1 cellular context compared by ENCODE assay signal in the genomic region with DNA sequence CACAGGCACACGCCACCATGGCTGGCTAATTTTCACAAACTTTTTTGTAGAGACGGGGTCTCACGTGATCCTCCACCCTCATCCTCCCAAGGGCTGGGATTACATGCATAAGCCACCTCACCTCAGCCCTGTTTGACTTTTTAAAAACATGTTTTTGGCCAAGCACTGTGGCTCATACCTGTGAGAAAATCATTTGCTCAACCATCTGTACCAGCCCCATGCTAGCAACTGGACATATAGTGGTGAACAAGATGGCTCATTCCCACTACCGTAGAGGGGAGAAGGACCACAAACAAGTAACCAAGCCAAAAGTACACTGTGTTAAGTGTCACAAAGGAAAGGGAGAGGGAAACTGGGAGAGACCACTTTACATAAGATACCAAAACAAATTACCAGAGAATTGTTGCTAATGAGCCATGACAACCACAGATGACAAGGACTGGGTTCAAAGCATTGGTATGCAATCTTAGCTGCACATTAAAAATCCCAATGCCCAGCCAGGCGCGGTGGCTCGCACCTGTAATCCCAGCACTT.
TF ChIP-seq lines count a peak whose summit lies in the region.

No MANE protein-coding gene starts in this region.

TF ChIP-seq in K562, 482 proteins besides CTCF, POLR2A, EP300 and RAD21:
- no peak for TF ChIP-seq ZNF449 (CRISPR knock-in tag; IDR thresholded peaks at IDR 0.05)
- TF ChIP-seq PHF21A (IDR thresholded peaks at IDR 0.05; ENCODE audit: borderline replicate concordance, low read depth) = no peak
- no peak for TF ChIP-seq PBX2 (CRISPR knock-in tag; IDR thresholded peaks at IDR 0.05; ENCODE audit: low read depth)
- no peak for TF ChIP-seq PBX2 (tag; conservative IDR thresholded peaks at IDR 0.05; ENCODE audit: low read depth)
- no peak for TF ChIP-seq THAP12 (CRISPR knock-in tag; IDR thresholded peaks at IDR 0.05)
- no peak for TF ChIP-seq ETV5 (CRISPR knock-in tag; IDR thresholded peaks at IDR 0.05; ENCODE audit: low read depth)
- TF ChIP-seq ZNF668 (CRISPR knock-in tag; IDR thresholded peaks at IDR 0.05) = no peak
- no peak for TF ChIP-seq ZNF12 (CRISPR knock-in tag; IDR thresholded peaks at IDR 0.05)
- TF ChIP-seq ZBTB7A (IDR thresholded peaks at IDR 0.05; ENCODE audit: borderline replicate concordance, control insufficient read depth, low read depth, low read length) = no peak
- TF ChIP-seq TEAD1 (CRISPR knock-in tag; IDR thresholded peaks at IDR 0.05) = no peak
- no peak for TF ChIP-seq IRF9 (tag; IDR thresholded peaks at IDR 0.05)
- TF ChIP-seq CXXC5 (CRISPR knock-in tag; IDR thresholded peaks at IDR 0.05) = no peak
- no peak for TF ChIP-seq FOXA1 (IDR thresholded peaks at IDR 0.05; ENCODE audit: borderline replicate concordance)
- TF ChIP-seq ARID4B (CRISPR knock-in tag; IDR thresholded peaks at IDR 0.05) = no peak
- TF ChIP-seq NR3C1 (CRISPR knock-in tag; IDR thresholded peaks at IDR 0.05) = no peak
- TF ChIP-seq SIX5 (IDR thresholded peaks at IDR 0.05; ENCODE audit: borderline replicate concordance in 1 of 2, insufficient read depth in 1 of 2, low read depth in 1 of 2, low read length in 2 of 2) = no peak
- no peak for TF ChIP-seq ZNF408 (CRISPR knock-in tag; IDR thresholded peaks at IDR 0.05; ENCODE audit: low read depth)
- TF ChIP-seq, protein P1, sequence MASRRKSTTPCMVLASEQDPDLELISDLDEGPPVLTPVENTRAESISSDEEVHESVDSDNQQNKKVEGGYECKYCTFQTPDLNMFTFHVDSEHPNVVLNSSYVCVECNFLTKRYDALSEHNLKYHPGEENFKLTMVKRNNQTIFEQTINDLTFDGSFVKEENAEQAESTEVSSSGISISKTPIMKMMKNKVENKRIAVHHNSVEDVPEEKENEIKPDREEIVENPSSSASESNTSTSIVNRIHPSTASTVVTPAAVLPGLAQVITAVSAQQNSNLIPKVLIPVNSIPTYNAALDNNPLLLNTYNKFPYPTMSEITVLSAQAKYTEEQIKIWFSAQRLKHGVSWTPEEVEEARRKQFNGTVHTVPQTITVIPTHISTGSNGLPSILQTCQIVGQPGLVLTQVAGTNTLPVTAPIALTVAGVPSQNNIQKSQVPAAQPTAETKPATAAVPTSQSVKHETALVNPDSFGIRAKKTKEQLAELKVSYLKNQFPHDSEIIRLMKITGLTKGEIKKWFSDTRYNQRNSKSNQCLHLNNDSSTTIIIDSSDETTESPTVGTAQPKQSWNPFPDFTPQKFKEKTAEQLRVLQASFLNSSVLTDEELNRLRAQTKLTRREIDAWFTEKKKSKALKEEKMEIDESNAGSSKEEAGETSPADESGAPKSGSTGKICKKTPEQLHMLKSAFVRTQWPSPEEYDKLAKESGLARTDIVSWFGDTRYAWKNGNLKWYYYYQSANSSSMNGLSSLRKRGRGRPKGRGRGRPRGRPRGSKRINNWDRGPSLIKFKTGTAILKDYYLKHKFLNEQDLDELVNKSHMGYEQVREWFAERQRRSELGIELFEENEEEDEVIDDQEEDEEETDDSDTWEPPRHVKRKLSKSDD (conservative IDR thresholded peaks at IDR 0.05; ENCODE audit: low read length) = no peak
- TF ChIP-seq, protein P2, sequence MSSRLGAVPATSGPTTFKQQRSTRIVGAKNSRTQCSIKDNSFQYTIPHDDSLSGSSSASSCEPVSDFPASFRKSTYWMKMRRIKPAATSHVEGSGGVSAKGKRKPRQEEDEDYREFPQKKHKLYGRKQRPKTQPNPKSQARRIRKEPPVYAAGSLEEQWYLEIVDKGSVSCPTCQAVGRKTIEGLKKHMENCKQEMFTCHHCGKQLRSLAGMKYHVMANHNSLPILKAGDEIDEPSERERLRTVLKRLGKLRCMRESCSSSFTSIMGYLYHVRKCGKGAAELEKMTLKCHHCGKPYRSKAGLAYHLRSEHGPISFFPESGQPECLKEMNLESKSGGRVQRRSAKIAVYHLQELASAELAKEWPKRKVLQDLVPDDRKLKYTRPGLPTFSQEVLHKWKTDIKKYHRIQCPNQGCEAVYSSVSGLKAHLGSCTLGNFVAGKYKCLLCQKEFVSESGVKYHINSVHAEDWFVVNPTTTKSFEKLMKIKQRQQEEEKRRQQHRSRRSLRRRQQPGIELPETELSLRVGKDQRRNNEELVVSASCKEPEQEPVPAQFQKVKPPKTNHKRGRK (tag; IDR thresholded peaks at IDR 0.05) = no peak
